3 cellular contexts compared by ENCODE assay signal in genomic region chr19:2678948-2679347, GRCh38. TPM values are rescaled to one million over a fixed set of nuclear protein-coding genes. Genes with fewer than 3 reads are reported as not detected.
"Had no signal": no experiment of that assay in that cellular context is flagged by ENCODE, and none has a peak within 500 bp of the region (broad histone marks: within the 10 kb centered on the region; RNA-seq: fewer than 3 reads in every experiment).

No MANE protein-coding gene starts in this region.

RNA-seq across cellular contexts. Expression of gene GNG7, which starts 23.5 kb away (rescaled TPM):
- total RNA-seq: M059J had no signal

RNA-seq across cellular contexts. Expression of gene DIRAS1, which starts 42.2 kb away (rescaled TPM):
- total RNA-seq: HT-29, SJSA1 had no signal
